1 cellular context compared by ENCODE assay signal in the genomic region with DNA sequence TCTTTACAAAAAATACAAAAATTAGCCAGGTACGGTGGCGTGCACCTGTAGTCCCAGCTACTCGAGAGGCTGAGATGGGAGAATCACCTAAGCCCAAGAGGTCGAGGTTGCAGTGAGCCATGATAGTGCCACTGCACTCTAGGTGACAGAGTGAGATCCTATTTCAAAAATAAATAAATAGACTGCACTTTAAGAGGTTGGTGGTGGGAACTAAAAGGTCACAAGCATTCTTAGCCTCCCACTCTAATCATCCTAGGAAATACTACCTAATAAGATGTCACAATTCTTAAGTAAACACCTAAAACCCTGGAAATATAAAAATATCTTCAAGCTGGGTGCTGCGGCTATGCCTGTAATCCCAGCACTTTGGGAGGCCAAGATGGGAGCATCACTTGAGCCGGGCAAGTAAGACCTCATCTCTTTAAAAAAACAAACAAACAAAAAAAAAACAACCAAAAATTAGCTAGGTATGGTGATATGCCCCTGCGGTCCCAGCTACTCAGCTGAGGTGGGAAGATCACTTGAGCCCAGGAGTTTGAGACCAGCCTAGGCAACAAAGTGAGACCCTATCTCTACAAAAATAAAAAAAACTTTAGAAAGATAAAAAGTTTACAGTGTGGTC.
TF ChIP-seq lines count a peak whose summit lies in the region.

No MANE protein-coding gene starts in this region.

TF ChIP-seq in HEK293, 187 proteins besides CTCF, POLR2A, EP300 and RAD21 (continued from another document):
- TF ChIP-seq, protein P1, sequence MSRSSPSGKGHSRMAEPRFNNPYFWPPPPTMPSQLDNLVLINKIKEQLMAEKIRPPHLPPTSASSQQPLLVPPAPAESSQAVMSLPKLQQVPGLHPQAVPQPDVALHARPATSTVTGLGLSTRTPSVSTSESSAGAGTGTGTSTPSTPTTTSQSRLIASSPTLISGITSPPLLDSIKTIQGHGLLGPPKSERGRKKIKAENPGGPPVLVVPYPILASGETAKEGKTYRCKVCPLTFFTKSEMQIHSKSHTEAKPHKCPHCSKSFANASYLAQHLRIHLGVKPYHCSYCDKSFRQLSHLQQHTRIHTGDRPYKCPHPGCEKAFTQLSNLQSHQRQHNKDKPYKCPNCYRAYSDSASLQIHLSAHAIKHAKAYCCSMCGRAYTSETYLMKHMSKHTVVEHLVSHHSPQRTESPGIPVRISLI (tag by site-specific recombination; IDR thresholded peaks at IDR 0.05): peak; percentile 65; the same call in 1 of the 2 replicates
- TF ChIP-seq ZNF768 (tag by site-specific recombination; IDR thresholded peaks at IDR 0.05): no peak
- TF ChIP-seq, protein P2, sequence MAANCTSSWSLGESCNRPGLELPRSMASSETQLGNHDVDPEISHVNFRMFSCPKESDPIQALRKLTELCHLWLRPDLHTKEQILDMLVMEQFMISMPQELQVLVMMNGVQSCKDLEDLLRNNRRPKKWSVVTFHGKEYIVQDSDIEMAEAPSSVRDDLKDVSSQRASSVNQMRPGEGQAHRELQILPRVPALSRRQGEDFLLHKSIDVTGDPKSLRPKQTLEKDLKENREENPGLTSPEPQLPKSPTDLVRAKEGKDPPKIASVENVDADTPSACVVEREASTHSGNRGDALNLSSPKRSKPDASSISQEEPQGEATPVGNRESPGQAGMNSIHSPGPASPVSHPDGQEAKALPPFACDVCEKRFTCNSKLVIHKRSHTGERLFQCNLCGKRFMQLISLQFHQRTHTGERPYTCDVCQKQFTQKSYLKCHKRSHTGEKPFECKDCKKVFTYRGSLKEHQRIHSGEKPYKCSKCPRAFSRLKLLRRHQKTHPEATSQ (tag by site-specific recombination; IDR thresholded peaks at IDR 0.05): no peak
- peak; percentile 42; the same call in 1 of the 2 replicates for TF ChIP-seq EGR2 (tag by site-specific recombination; IDR thresholded peaks at IDR 0.05; ENCODE audit: low read depth)
- TF ChIP-seq SP7 (tag by site-specific recombination; IDR thresholded peaks at IDR 0.05): peak; percentile 52; the same call in 1 of the 2 replicates
- TF ChIP-seq IKZF3 (tag by site-specific recombination; IDR thresholded peaks at IDR 0.05): no peak
- TF ChIP-seq ZIC2 (tag by site-specific recombination; IDR thresholded peaks at IDR 0.05): peak; percentile 47; the same call in 1 of the 2 replicates
- TF ChIP-seq, protein P3, sequence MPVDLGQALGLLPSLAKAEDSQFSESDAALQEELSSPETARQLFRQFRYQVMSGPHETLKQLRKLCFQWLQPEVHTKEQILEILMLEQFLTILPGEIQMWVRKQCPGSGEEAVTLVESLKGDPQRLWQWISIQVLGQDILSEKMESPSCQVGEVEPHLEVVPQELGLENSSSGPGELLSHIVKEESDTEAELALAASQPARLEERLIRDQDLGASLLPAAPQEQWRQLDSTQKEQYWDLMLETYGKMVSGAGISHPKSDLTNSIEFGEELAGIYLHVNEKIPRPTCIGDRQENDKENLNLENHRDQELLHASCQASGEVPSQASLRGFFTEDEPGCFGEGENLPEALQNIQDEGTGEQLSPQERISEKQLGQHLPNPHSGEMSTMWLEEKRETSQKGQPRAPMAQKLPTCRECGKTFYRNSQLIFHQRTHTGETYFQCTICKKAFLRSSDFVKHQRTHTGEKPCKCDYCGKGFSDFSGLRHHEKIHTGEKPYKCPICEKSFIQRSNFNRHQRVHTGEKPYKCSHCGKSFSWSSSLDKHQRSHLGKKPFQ (tag by site-specific recombination; IDR thresholded peaks at IDR 0.05): peak; percentile 73
- TF ChIP-seq GLIS1 (tag by site-specific recombination; IDR thresholded peaks at IDR 0.05): peak; percentile 86
- peak; percentile 73 for TF ChIP-seq ZXDB (tag by site-specific recombination; IDR thresholded peaks at IDR 0.05)
- TF ChIP-seq ZEB2 (tag by site-specific recombination; IDR thresholded peaks at IDR 0.05): peak; percentile 65; the same call in 1 of the 2 replicates
- TF ChIP-seq, protein P4, sequence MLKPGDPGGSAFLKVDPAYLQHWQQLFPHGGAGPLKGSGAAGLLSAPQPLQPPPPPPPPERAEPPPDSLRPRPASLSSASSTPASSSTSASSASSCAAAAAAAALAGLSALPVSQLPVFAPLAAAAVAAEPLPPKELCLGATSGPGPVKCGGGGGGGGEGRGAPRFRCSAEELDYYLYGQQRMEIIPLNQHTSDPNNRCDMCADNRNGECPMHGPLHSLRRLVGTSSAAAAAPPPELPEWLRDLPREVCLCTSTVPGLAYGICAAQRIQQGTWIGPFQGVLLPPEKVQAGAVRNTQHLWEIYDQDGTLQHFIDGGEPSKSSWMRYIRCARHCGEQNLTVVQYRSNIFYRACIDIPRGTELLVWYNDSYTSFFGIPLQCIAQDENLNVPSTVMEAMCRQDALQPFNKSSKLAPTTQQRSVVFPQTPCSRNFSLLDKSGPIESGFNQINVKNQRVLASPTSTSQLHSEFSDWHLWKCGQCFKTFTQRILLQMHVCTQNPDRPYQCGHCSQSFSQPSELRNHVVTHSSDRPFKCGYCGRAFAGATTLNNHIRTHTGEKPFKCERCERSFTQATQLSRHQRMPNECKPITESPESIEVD (tag by site-specific recombination; IDR thresholded peaks at IDR 0.05): peak; percentile 77
- TF ChIP-seq KLF1 (tag by site-specific recombination; IDR thresholded peaks at IDR 0.05): peak; percentile 33; the same call in 1 of the 2 replicates
- peak; percentile 63 for TF ChIP-seq ZNF629 (tag by site-specific recombination; IDR thresholded peaks at IDR 0.05)
- TF ChIP-seq, protein P5, sequence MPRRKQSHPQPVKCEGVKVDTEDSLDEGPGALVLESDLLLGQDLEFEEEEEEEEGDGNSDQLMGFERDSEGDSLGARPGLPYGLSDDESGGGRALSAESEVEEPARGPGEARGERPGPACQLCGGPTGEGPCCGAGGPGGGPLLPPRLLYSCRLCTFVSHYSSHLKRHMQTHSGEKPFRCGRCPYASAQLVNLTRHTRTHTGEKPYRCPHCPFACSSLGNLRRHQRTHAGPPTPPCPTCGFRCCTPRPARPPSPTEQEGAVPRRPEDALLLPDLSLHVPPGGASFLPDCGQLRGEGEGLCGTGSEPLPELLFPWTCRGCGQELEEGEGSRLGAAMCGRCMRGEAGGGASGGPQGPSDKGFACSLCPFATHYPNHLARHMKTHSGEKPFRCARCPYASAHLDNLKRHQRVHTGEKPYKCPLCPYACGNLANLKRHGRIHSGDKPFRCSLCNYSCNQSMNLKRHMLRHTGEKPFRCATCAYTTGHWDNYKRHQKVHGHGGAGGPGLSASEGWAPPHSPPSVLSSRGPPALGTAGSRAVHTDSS (tag by site-specific recombination; IDR thresholded peaks at IDR 0.05): no peak
- TF ChIP-seq OSR2 (tag by site-specific recombination; IDR thresholded peaks at IDR 0.05): peak; percentile 90
- TF ChIP-seq, protein P6, sequence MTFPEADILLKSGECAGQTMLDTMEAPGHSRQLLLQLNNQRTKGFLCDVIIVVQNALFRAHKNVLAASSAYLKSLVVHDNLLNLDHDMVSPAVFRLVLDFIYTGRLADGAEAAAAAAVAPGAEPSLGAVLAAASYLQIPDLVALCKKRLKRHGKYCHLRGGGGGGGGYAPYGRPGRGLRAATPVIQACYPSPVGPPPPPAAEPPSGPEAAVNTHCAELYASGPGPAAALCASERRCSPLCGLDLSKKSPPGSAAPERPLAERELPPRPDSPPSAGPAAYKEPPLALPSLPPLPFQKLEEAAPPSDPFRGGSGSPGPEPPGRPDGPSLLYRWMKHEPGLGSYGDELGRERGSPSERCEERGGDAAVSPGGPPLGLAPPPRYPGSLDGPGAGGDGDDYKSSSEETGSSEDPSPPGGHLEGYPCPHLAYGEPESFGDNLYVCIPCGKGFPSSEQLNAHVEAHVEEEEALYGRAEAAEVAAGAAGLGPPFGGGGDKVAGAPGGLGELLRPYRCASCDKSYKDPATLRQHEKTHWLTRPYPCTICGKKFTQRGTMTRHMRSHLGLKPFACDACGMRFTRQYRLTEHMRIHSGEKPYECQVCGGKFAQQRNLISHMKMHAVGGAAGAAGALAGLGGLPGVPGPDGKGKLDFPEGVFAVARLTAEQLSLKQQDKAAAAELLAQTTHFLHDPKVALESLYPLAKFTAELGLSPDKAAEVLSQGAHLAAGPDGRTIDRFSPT (tag by site-specific recombination; IDR thresholded peaks at IDR 0.05): 0 out of 2 replicates have a peak, but pooled peaks have one; percentile 11
- TF ChIP-seq FEZF1 (tag by site-specific recombination; IDR thresholded peaks at IDR 0.05): peak; percentile 81
- TF ChIP-seq ZBTB7A (tag by site-specific recombination; IDR thresholded peaks at IDR 0.05; ENCODE audit: low read depth): no peak
- TF ChIP-seq, protein P7, sequence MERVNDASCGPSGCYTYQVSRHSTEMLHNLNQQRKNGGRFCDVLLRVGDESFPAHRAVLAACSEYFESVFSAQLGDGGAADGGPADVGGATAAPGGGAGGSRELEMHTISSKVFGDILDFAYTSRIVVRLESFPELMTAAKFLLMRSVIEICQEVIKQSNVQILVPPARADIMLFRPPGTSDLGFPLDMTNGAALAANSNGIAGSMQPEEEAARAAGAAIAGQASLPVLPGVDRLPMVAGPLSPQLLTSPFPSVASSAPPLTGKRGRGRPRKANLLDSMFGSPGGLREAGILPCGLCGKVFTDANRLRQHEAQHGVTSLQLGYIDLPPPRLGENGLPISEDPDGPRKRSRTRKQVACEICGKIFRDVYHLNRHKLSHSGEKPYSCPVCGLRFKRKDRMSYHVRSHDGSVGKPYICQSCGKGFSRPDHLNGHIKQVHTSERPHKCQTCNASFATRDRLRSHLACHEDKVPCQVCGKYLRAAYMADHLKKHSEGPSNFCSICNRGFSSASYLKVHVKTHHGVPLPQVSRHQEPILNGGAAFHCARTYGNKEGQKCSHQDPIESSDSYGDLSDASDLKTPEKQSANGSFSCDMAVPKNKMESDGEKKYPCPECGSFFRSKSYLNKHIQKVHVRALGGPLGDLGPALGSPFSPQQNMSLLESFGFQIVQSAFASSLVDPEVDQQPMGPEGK (tag by site-specific recombination; IDR thresholded peaks at IDR 0.05): peak; percentile 44; the same call in 1 of the 2 replicates
- TF ChIP-seq, protein P8, sequence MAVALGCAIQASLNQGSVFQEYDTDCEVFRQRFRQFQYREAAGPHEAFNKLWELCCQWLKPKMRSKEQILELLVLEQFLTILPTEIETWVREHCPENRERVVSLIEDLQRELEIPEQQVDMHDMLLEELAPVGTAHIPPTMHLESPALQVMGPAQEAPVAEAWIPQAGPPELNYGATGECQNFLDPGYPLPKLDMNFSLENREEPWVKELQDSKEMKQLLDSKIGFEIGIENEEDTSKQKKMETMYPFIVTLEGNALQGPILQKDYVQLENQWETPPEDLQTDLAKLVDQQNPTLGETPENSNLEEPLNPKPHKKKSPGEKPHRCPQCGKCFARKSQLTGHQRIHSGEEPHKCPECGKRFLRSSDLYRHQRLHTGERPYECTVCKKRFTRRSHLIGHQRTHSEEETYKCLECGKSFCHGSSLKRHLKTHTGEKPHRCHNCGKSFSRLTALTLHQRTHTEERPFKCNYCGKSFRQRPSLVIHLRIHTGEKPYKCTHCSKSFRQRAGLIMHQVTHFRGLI (tag by site-specific recombination; IDR thresholded peaks at IDR 0.05): no peak
- peak; percentile 52; the same call in 1 of the 2 replicates for TF ChIP-seq ZNF596 (tag by site-specific recombination; IDR thresholded peaks at IDR 0.05)
- TF ChIP-seq ZNF837 (tag by site-specific recombination; IDR thresholded peaks at IDR 0.05): no peak
- 0 out of 2 replicates have a peak, but pooled peaks have one; percentile 63 for TF ChIP-seq ZNF843 (tag by site-specific recombination; IDR thresholded peaks at IDR 0.05)
- peak; percentile 58; the same call in 1 of the 2 replicates for TF ChIP-seq ZFHX2 (tag by site-specific recombination; conservative IDR thresholded peaks at IDR 0.05)
- TF ChIP-seq, protein P9, sequence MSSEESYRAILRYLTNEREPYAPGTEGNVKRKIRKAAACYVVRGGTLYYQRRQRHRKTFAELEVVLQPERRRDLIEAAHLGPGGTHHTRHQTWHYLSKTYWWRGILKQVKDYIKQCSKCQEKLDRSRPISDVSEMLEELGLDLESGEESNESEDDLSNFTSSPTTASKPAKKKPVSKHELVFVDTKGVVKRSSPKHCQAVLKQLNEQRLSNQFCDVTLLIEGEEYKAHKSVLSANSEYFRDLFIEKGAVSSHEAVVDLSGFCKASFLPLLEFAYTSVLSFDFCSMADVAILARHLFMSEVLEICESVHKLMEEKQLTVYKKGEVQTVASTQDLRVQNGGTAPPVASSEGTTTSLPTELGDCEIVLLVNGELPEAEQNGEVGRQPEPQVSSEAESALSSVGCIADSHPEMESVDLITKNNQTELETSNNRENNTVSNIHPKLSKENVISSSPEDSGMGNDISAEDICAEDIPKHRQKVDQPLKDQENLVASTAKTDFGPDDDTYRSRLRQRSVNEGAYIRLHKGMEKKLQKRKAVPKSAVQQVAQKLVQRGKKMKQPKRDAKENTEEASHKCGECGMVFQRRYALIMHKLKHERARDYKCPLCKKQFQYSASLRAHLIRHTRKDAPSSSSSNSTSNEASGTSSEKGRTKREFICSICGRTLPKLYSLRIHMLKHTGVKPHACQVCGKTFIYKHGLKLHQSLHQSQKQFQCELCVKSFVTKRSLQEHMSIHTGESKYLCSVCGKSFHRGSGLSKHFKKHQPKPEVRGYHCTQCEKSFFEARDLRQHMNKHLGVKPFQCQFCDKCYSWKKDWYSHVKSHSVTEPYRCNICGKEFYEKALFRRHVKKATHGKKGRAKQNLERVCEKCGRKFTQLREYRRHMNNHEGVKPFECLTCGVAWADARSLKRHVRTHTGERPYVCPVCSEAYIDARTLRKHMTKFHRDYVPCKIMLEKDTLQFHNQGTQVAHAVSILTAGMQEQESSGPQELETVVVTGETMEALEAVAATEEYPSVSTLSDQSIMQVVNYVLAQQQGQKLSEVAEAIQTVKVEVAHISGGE (tag by site-specific recombination; conservative IDR thresholded peaks at IDR 0.05; ENCODE audit: low read depth): no peak
- no peak for TF ChIP-seq SALL2 (tag by site-specific recombination; IDR thresholded peaks at IDR 0.05; ENCODE audit: borderline replicate concordance)
- TF ChIP-seq OVOL3 (tag by site-specific recombination; IDR thresholded peaks at IDR 0.05): no peak
- TF ChIP-seq, protein P10, sequence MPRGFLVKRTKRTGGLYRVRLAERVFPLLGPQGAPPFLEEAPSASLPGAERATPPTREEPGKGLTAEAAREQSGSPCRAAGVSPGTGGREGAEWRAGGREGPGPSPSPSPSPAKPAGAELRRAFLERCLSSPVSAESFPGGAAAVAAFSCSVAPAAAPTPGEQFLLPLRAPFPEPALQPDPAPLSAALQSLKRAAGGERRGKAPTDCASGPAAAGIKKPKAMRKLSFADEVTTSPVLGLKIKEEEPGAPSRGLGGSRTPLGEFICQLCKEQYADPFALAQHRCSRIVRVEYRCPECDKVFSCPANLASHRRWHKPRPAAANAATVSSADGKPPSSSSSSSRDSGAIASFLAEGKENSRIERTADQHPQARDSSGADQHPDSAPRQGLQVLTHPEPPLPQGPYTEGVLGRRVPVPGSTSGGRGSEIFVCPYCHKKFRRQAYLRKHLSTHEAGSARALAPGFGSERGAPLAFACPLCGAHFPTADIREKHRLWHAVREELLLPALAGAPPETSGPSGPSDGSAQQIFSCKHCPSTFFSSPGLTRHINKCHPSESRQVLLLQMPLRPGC (tag by site-specific recombination; IDR thresholded peaks at IDR 0.05): peak; percentile 19; the same call in 1 of the 2 replicates
- TF ChIP-seq ZNF558 (tag by site-specific recombination; IDR thresholded peaks at IDR 0.05): no peak
- TF ChIP-seq ZNF19 (tag by site-specific recombination; IDR thresholded peaks at IDR 0.05; ENCODE audit: low read depth): no peak
- TF ChIP-seq ZBTB17 (tag by site-specific recombination; IDR thresholded peaks at IDR 0.05): 0 out of 2 replicates have a peak, but pooled peaks have one; percentile 26
- 0 out of 2 replicates have a peak, but pooled peaks have one; percentile 14 for TF ChIP-seq ZSCAN23 (tag by site-specific recombination; IDR thresholded peaks at IDR 0.05)
